ENCODE assay signal across 27 cellular contexts in genomic region chr12:105681341-105681740, GRCh38.
"Had no signal": no experiment of that assay in that cellular context is flagged by ENCODE, and none has a peak within 500 bp of the region (broad histone marks: within the 10 kb centered on the region; RNA-seq: fewer than 3 reads in every experiment).

No MANE protein-coding gene starts in this region.

- H2AFZ ChIP-seq: neural progenitor cell, parathyroid adenoma had no signal

- H3K4me1 ChIP-seq: neural progenitor cell, parathyroid adenoma, right lobe of liver, spleen had no signal

- H3K9me3 ChIP-seq: ovary, psoas muscle, right lobe of liver, sigmoid colon, spleen, stomach, thoracic aorta, thyroid gland, tibial nerve, upper lobe of left lung, vagina had no signal

- H3K9ac ChIP-seq: neural progenitor cell, parathyroid adenoma had no signal

- H3K4me3 ChIP-seq: neural progenitor cell, ovary, psoas muscle, right lobe of liver, sigmoid colon, skin epidermis, smooth muscle cell, spleen, stomach, thoracic aorta, thyroid gland, tibial nerve, upper lobe of left lung, vagina had no signal

- H3K4me2 ChIP-seq: neural progenitor cell, smooth muscle cell had no signal

- DNase-seq: naive thymus-derived CD8-positive, alpha-beta T cell; occipital lobe; ovary; posterior cingulate gyrus; psoas muscle; right cardiac atrium; right lobe of liver; sigmoid colon; spleen; stimulated activated CD4-positive, alpha-beta T cell treated with anti-CD3 and anti-CD28 coated beads, Interleukin-15, amount 100 ng/mL, for 24 hours; stimulated activated CD4-positive, alpha-beta T cell treated with anti-CD3 and anti-CD28 coated beads, Interleukin-2, amount 100 ng/mL, for 24 hours; stimulated activated CD4-positive, alpha-beta T cell treated with anti-CD3 and anti-CD28 coated beads, Interleukin-2, amount 100 ng/mL, for 48 hours; stimulated activated CD4-positive, alpha-beta T cell treated with anti-CD3 and anti-CD28 coated beads, Interleukin-4, amount 100 ng/mL, for 24 hours; stimulated activated naive B cell treated with anti-CD40 and anti-IgM and Interleukin-4, amounts not matched to agents 10 μg/mL and 1 μg/mL and 100 μg/mL, for 72 hours; stimulated activated naive CD4-positive, alpha-beta T cell treated with Interleukin-2 at 50 U/mL for 16 hours; stomach; thyroid gland; trophoblast cell; upper lobe of left lung had no signal

- H3K36me3 ChIP-seq: neural progenitor cell, ovary, right lobe of liver, sigmoid colon, spleen, stomach, thoracic aorta, thyroid gland, tibial nerve, upper lobe of left lung, vagina had no signal

- H3K27ac ChIP-seq: neural progenitor cell, ovary, parathyroid adenoma, psoas muscle, right lobe of liver, sigmoid colon, skin epidermis, spleen, stomach, thoracic aorta, thyroid gland, tibial nerve, upper lobe of left lung, vagina had no signal

- ATAC-seq: naive thymus-derived CD8-positive, alpha-beta T cell; psoas muscle; right cardiac atrium; right lobe of liver; stimulated activated effector memory CD8-positive, alpha-beta T cell treated with anti-CD3 and anti-CD28 coated beads, Interleukin-12 subunit alpha, Interleukin-12 subunit beta, amount 100 ng/mL, for 72 hours; stimulated activated naive B cell treated with anti-CD40 and anti-IgM and Interleukin-4, amounts not matched to agents 10 μg/mL and 1 μg/mL and 100 μg/mL, for 72 hours had no signal

- H3K79me2 ChIP-seq: parathyroid adenoma had no signal

- H3K27me3 ChIP-seq: neural progenitor cell, ovary, right lobe of liver, sigmoid colon, spleen, stomach, thyroid gland, tibial nerve, upper lobe of left lung, vagina had no signal
